ENCODE assay signal across 11 cellular contexts in the genomic region with DNA sequence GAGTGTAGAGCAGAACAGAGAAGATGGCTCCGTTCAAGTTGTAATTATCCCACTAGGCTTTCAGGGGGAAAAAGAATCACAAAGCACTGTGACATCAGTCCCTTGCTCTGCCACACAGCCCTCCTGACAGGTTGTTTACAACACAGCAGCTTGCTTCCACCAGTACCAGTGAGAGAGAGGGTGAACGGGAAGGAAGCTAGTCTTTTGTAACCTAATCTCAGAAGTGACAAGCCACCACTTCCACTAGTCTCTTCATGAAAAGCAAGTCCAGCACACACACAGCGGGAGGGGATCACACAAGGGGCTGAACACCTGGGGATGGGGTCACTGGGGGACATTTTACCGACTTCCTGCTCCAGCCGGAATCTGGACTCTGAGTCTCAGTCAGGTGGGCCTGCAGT.
DNase-seq lines count a peak whose midpoint lies in the region; ATAC-seq and TF ChIP-seq lines count a peak whose summit lies in the region.
"Had no signal": no experiment of that assay in that cellular context is flagged by ENCODE, and none has a peak within 500 bp of the region (broad histone marks: within the 10 kb centered on the region; RNA-seq: fewer than 3 reads in every experiment).

No MANE protein-coding gene starts in this region.

- H3K36me3 ChIP-seq in lower lobe of right lung (no peaks in the 10 kb centered on the region), upper lobe of right lung (no peaks in the 10 kb centered on the region), Caco-2 (ENCODE audit: control insufficient read depth, insufficient read depth, low read length) (no peaks in the 10 kb centered on the region)

- H3K27ac Mint-ChIP-seq in Caco-2 (ENCODE audit: unreplicated experiment), result no peak overlapping the region

- intact Hi-C loops in Right ventricle myocardium superior (cut with DNase I) (no loop called here), left ventricle myocardium superior (cut with micrococcal nuclease) (no loop called here), lower lobe of right lung (cut with DNase I) (no loop called here), upper lobe of right lung (cut with DNase I) (no loop called here), Caco-2 (cut with micrococcal nuclease; ENCODE audit: unreplicated experiment) (no loop called here)

- ATAC-seq in Right ventricle myocardium superior (ENCODE audit: poor library complexity), result peak; percentile 9
- no peak for ATAC-seq in left ventricle myocardium superior
- ATAC-seq in lower lobe of right lung, result peak; percentile 63 to 67
- ATAC-seq in upper lobe of right lung, result peak; percentile 84
- no peak for ATAC-seq in HG02571 (IDR thresholded peaks at IDR 0.05; ENCODE audit: unreplicated experiment)

- POLR2A ChIA-PET in Caco-2 (lab: Charles Lee), result no interaction called here

- TF ChIP-seq CTCF in lower lobe of right lung (IDR thresholded peaks at IDR 0.05) (no peak), upper lobe of right lung (IDR thresholded peaks at IDR 0.05) (no peak), Caco-2 (IDR thresholded peaks at IDR 0.05; ENCODE audit: insufficient read depth in 1 of 2, low read depth in 1 of 2, low read length in 1 of 2, severe bottlenecking in 1 of 2, unreplicated experiment in 1 of 2) (no peak)

- H3K4me3 ChIP-seq in lower lobe of right lung (no peak overlapping the region), upper lobe of right lung (no peak overlapping the region), Caco-2 (ENCODE audit: low read depth, low read length) (no peak overlapping the region)

- no peak overlapping the region for H3K4me3 Mint-ChIP-seq in Caco-2 (ENCODE audit: unreplicated experiment)

- H3K9me3 ChIP-seq in lower lobe of right lung, result no peaks in the 10 kb centered on the region
- H3K9me3 ChIP-seq in upper lobe of right lung, result no peaks in the 10 kb centered on the region
- H3K9me3 ChIP-seq in Caco-2, result no peaks in the 10 kb centered on the region

- H3K27me3 Mint-ChIP-seq in Caco-2 (ENCODE audit: insufficient read depth, unreplicated experiment), result no peaks in the 10 kb centered on the region

- no peaks in the 10 kb centered on the region for H3K36me3 Mint-ChIP-seq in Caco-2 (ENCODE audit: insufficient read depth, unreplicated experiment)

- H3K4me1 ChIP-seq in lower lobe of right lung (no peaks in the 10 kb centered on the region), upper lobe of right lung (no peaks in the 10 kb centered on the region), Caco-2 (no peaks in the 10 kb centered on the region)

- no peaks in the 10 kb centered on the region for H3K27me3 ChIP-seq in lower lobe of right lung (ENCODE audit: low read depth)
- H3K27me3 ChIP-seq in upper lobe of right lung, result no peaks in the 10 kb centered on the region
- no peaks in the 10 kb centered on the region for H3K27me3 ChIP-seq in Caco-2 (replicated peaks; ENCODE audit: control insufficient read depth, insufficient read depth, low read length)

- H3K27ac ChIP-seq in lower lobe of right lung, result peak overlapping the region; percentile 11
- no peak overlapping the region for H3K27ac ChIP-seq in upper lobe of right lung

- no peak for DNase-seq in Right ventricle myocardium superior
- DNase-seq in left ventricle myocardium superior, result no peak
- peak; percentile 47 for DNase-seq in SKM-1 treated with dmso at 0.1 percent for 144 hours (lab: John Stamatoyannopoulos, UW; ENCODE audit: unreplicated experiment)
- peak; percentile 48 for DNase-seq in lower lobe of right lung
- DNase-seq in upper lobe of right lung, result no peak
- no peak for DNase-seq in Caco-2
- DNase-seq in AG20443 (ENCODE audit: low spot score), result no peak
- DNase-seq: COR-L47, H7, NCI-H1436 had no signal

- H3K9me3 Mint-ChIP-seq in Caco-2 (ENCODE audit: unreplicated experiment), result no peaks in the 10 kb centered on the region

- peaks cover 6% of the 10 kb centered on the region for H3K4me1 Mint-ChIP-seq in Caco-2 (ENCODE audit: low read depth, unreplicated experiment)

- CTCF ChIA-PET in Caco-2 (lab: Charles Lee), result interaction anchor here (0.7 kb wide), 1 partner anchor 8 kb away, joined by 3 read pairs; no protein-coding TSS in a partner anchor

- no TSS peak for BruUV-seq in Caco-2 (replicated peaks; lab: Mats Ljungman, UMichigan)

Comparison
In these comparisons a context has a peak if more than half of its experiments do, and no peak if none do; other contexts are left out.
1. ATAC-seq: peak in Right ventricle myocardium superior (single experiment), lower lobe of right lung (2 of 2) and upper lobe of right lung (single experiment); none in left ventricle myocardium superior (single experiment) and HG02571 (single experiment).
2. DNase-seq: peak in SKM-1 treated with dmso at 0.1 percent for 144 hours (single experiment) and lower lobe of right lung (single experiment); none in Right ventricle myocardium superior (single experiment), left ventricle myocardium superior (single experiment), upper lobe of right lung (single experiment), Caco-2 (0 of 2) and AG20443 (single experiment).